Comparison of ENCODE assay signal across 24 cellular contexts in the genomic region with DNA sequence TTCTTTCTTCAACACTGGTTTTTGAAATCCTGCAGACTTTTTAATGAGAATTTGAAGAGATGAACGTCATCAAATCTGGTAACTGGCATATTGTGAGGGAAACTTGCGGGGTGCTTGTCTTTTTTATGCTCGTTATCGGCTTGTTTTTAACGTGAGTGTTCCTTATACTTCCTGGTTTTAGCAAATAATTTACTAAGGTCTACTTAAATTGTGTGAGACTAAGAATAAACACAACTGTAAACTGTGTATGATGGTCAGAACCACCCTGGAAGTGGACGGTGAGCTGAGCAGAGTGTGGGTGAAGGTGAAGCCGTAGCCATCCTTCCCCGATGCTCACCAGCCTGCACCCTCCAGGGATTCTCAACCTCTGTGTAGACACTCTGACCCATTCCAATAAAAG.
"Had no signal": no experiment of that assay in that cellular context is flagged by ENCODE, and none has a peak within 500 bp of the region (broad histone marks: within the 10 kb centered on the region; RNA-seq: fewer than 3 reads in every experiment).

No MANE protein-coding gene starts in this region.

- H3K4me2 ChIP-seq: PC-9 had no signal

- H3K27me3 ChIP-seq: Peyer's patch, SJCRH30 had no signal

- H3K36me3 ChIP-seq: Peyer's patch, SJCRH30 had no signal

- H3K4me1 ChIP-seq: Peyer's patch had no signal

- ATAC-seq: HepG2, Right ventricle myocardium inferior, SK-N-SH treated with all-trans-retinoic acid at 6 μM for 48 hours had no signal

- H3K27ac ChIP-seq: PC-9, Peyer's patch, SJCRH30 had no signal

- H3K4me3 ChIP-seq: PC-9, Peyer's patch, SJCRH30 had no signal

- H2AFZ ChIP-seq: PC-9 had no signal

- H3K9me3 ChIP-seq: Peyer's patch had no signal

- DNase-seq: IMR-90; Karpas-422; KG1; MM.1S; NCI-H1092 treated with DMSO at 0.1 percent for 48 hours; NCI-H1436; NCI-H187; NCI-H2029; NCI-H2081 treated with DMSO at 0.1 percent for 48 hours; NCI-H2171; NCI-H226; NCI-H446; NCI-H510A; NCI-H524 treated with DMSO at 0.1 percent for 48 hours; NCI-H69; NCI-H774; NK-92 treated with Interleukin-12 subunit alpha and Interleukin-12 subunit beta, amount 100 ng/mL, for 24 hours; PC-9; Peyer's patch; SHP77 treated with DMSO at 0.1 percent for 48 hours; SJCRH30 had no signal
